In genomic region chr4:152045781-152046571, GRCh38 we compare ENCODE assay signal across 9 cellular contexts.
A peak's percentile ranks its signal among the peaks of the same experiment; 100 is the strongest.
DNase-seq lines count a peak whose midpoint lies in the region; ATAC-seq and TF ChIP-seq lines count a peak whose summit lies in the region.
"Had no signal": no experiment of that assay in that cellular context is flagged by ENCODE, and none has a peak within 500 bp of the region (broad histone marks: within the 10 kb centered on the region; RNA-seq: fewer than 3 reads in every experiment).

No MANE protein-coding gene starts in this region.

- H3K36me3 Mint-ChIP-seq in activated T-helper 1 cell treated with anti-CD3 and anti-CD28 coated beads, Interleukin-12 subunit alpha, Interleukin-12 subunit beta, Interleukin-2, Interleukin-4 antibody, amounts not matched to agents 30 ng/mL and 10 ng/mL and 1 ng/mL, durations not matched to agents 14 hours and 24 hours and 36 hours (ENCODE audit: low read depth): peaks cover 1% of the 10 kb centered on the region

- H3K4me1 ChIP-seq in DOHH2 (ENCODE audit: control insufficient read depth, low read length) (no peaks in the 10 kb centered on the region), OCI-LY1 (ENCODE audit: insufficient read depth, low read length, severe bottlenecking) (no peaks in the 10 kb centered on the region), foreskin keratinocyte (no peaks in the 10 kb centered on the region), rectal smooth muscle tissue (ENCODE audit: control insufficient read depth, insufficient read depth, low read length) (no peaks in the 10 kb centered on the region)

- H2AFZ ChIP-seq in OCI-LY1 (ENCODE audit: low read length): no peak overlapping the region

- no peak overlapping the region for H3K27ac Mint-ChIP-seq in activated T-helper 1 cell treated with anti-CD3 and anti-CD28 coated beads, Interleukin-12 subunit alpha, Interleukin-12 subunit beta, Interleukin-2, Interleukin-4 antibody, amounts not matched to agents 30 ng/mL and 10 ng/mL and 1 ng/mL, durations not matched to agents 14 hours and 24 hours and 36 hours

- H3K27me3 Mint-ChIP-seq in activated T-helper 1 cell treated with anti-CD3 and anti-CD28 coated beads, Interleukin-12 subunit alpha, Interleukin-12 subunit beta, Interleukin-2, Interleukin-4 antibody, amounts not matched to agents 30 ng/mL and 10 ng/mL and 1 ng/mL, durations not matched to agents 14 hours and 24 hours and 36 hours (ENCODE audit: insufficient read depth): peaks cover 1% of the 10 kb centered on the region

- no peak overlapping the region for H3K4me3 Mint-ChIP-seq in activated T-helper 1 cell treated with anti-CD3 and anti-CD28 coated beads, Interleukin-12 subunit alpha, Interleukin-12 subunit beta, Interleukin-2, Interleukin-4 antibody, amounts not matched to agents 30 ng/mL and 10 ng/mL and 1 ng/mL, durations not matched to agents 14 hours and 24 hours and 36 hours

- H3K4me1 Mint-ChIP-seq in activated T-helper 1 cell treated with anti-CD3 and anti-CD28 coated beads, Interleukin-12 subunit alpha, Interleukin-12 subunit beta, Interleukin-2, Interleukin-4 antibody, amounts not matched to agents 30 ng/mL and 10 ng/mL and 1 ng/mL, durations not matched to agents 14 hours and 24 hours and 36 hours (ENCODE audit: low read depth): peaks cover 5% of the 10 kb centered on the region

- peak; percentile 62 for ATAC-seq in GM21723 (IDR thresholded peaks at IDR 0.05; ENCODE audit: unreplicated experiment)
- ATAC-seq in foreskin keratinocyte: peak; percentile 80
- no peak for ATAC-seq in GM19455 (IDR thresholded peaks at IDR 0.05; ENCODE audit: unreplicated experiment)
- ATAC-seq in HG03565 (IDR thresholded peaks at IDR 0.05; ENCODE audit: unreplicated experiment): no peak

- H3K27me3 ChIP-seq in DOHH2 (ENCODE audit: control insufficient read depth, low read length) (no peaks in the 10 kb centered on the region), OCI-LY1 (ENCODE audit: insufficient read depth, low read length) (no peaks in the 10 kb centered on the region; the same call in 1 of the 2 replicates), foreskin keratinocyte (no peaks in the 10 kb centered on the region), rectal smooth muscle tissue (ENCODE audit: control insufficient read depth, insufficient read depth, low read length) (peaks cover 2% of the 10 kb centered on the region)

- H3K36me3 ChIP-seq in DOHH2 (ENCODE audit: control insufficient read depth, low read length) (no peaks in the 10 kb centered on the region), OCI-LY1 (ENCODE audit: insufficient read depth, low read length) (no peaks in the 10 kb centered on the region), rectal smooth muscle tissue (ENCODE audit: control insufficient read depth, insufficient read depth, low read length) (no peaks in the 10 kb centered on the region)
- H3K36me3 ChIP-seq: neutrophil had no signal

- H3F3A ChIP-seq in DOHH2 (ENCODE audit: control insufficient read depth, insufficient read depth): no peaks in the 10 kb centered on the region
- no peaks in the 10 kb centered on the region for H3F3A ChIP-seq in OCI-LY1 (ENCODE audit: insufficient read depth, low read length)

- H3K4me2 ChIP-seq in DOHH2 (ENCODE audit: low read length) (no peak overlapping the region), OCI-LY1 (ENCODE audit: low read length) (no peak overlapping the region)

- no peak overlapping the region for H3K9ac ChIP-seq in OCI-LY1 (ENCODE audit: low read length)
- H3K9ac ChIP-seq in rectal smooth muscle tissue (ENCODE audit: low read length): no peak overlapping the region

- H3K79me2 ChIP-seq in DOHH2 (ENCODE audit: control insufficient read depth, low read length): no peaks in the 10 kb centered on the region
- H3K79me2 ChIP-seq in OCI-LY1 (ENCODE audit: insufficient read depth, low read length): no peaks in the 10 kb centered on the region

- DNase-seq in foreskin keratinocyte: peak; percentile 39 to 61
- no peak for DNase-seq in activated T-helper 1 cell treated with anti-CD3 and anti-CD28 coated beads, Interleukin-12 subunit alpha, Interleukin-12 subunit beta, Interleukin-2, Interleukin-4 antibody, amounts not matched to agents 30 ng/mL and 10 ng/mL and 1 ng/mL, durations not matched to agents 14 hours and 24 hours and 36 hours (ENCODE audit: low spot score)

- H3K27ac ChIP-seq in DOHH2 (ENCODE audit: low read depth, low read length) (no peak overlapping the region), OCI-LY1 (ENCODE audit: low read depth, low read length, poor library complexity, severe bottlenecking) (no peak overlapping the region), foreskin keratinocyte (no peak overlapping the region), rectal smooth muscle tissue (ENCODE audit: low read depth, low read length) (no peak overlapping the region)
- H3K27ac ChIP-seq: neutrophil had no signal

- H3K9me3 Mint-ChIP-seq in activated T-helper 1 cell treated with anti-CD3 and anti-CD28 coated beads, Interleukin-12 subunit alpha, Interleukin-12 subunit beta, Interleukin-2, Interleukin-4 antibody, amounts not matched to agents 30 ng/mL and 10 ng/mL and 1 ng/mL, durations not matched to agents 14 hours and 24 hours and 36 hours: peaks cover 8% of the 10 kb centered on the region

- peak; percentile 35 for TF ChIP-seq CTCF in DOHH2 (IDR thresholded peaks at IDR 0.05; ENCODE audit: low read depth, low read length, poor library complexity, severe bottlenecking)
- TF ChIP-seq CTCF in OCI-LY1 (IDR thresholded peaks at IDR 0.05; ENCODE audit: low read length): peak; percentile 37
- peak; percentile 78 for TF ChIP-seq CTCF in foreskin keratinocyte (conservative IDR thresholded peaks at IDR 0.05)

- intact Hi-C loops in activated T-helper 1 cell treated with anti-CD3 and anti-CD28 coated beads, Interleukin-12 subunit alpha, Interleukin-12 subunit beta, Interleukin-2, Interleukin-4 antibody, amounts not matched to agents 30 ng/mL and 10 ng/mL and 1 ng/mL, durations not matched to agents 14 hours and 24 hours and 36 hours (cut with micrococcal nuclease): no loop called here

- H3K9me2 ChIP-seq in DOHH2 (replicated peaks; ENCODE audit: control insufficient read depth, low read length) (no peaks in the 10 kb centered on the region), OCI-LY1 (ENCODE audit: low read depth, low read length) (no peaks in the 10 kb centered on the region)

- no peaks in the 10 kb centered on the region for H3K9me3 ChIP-seq in DOHH2 (ENCODE audit: control insufficient read depth, insufficient read depth, low read length)
- H3K9me3 ChIP-seq in OCI-LY1 (ENCODE audit: low read length): no peaks in the 10 kb centered on the region
- H3K9me3 ChIP-seq: neutrophil had no signal

- no peaks in the 10 kb centered on the region for H4K20me1 ChIP-seq in DOHH2 (ENCODE audit: control insufficient read depth, insufficient read depth, low read depth, low read length)
- no peaks in the 10 kb centered on the region for H4K20me1 ChIP-seq in OCI-LY1 (ENCODE audit: insufficient read depth, low read length)

- H3K4me3 ChIP-seq in DOHH2 (ENCODE audit: low read length) (no peak overlapping the region), OCI-LY1 (ENCODE audit: low read depth, low read length, poor library complexity, severe bottlenecking) (no peak overlapping the region), rectal smooth muscle tissue (ENCODE audit: low read length) (peak overlapping the region; percentile 12)

Comparison
In these comparisons a context has a peak if more than half of its experiments do, and no peak if none do; other contexts are left out.
1. ATAC-seq: peak in GM21723 (single experiment) and foreskin keratinocyte (single experiment); none in GM19455 (single experiment) and HG03565 (single experiment).
2. Peak in every context shown above with its lines, with median percentiles within 50 percentile points of each other: CTCF ChIP-seq.